In genomic region chr4:40334591-40335507, GRCh38 we compare ENCODE assay signal across 19 cellular contexts. TPM values are rescaled to one million over a fixed set of nuclear protein-coding genes. Genes with fewer than 3 reads are reported as not detected.
DNase-seq lines count a peak whose midpoint lies in the region; ATAC-seq and TF ChIP-seq lines count a peak whose summit lies in the region.
"Had no signal": no experiment of that assay in that cellular context is flagged by ENCODE, and none has a peak within 500 bp of the region (broad histone marks: within the 10 kb centered on the region; RNA-seq: fewer than 3 reads in every experiment).

CHRNA9 (plus strand) TSS chr4:40335333; CDS start chr4:40335468, 135 bp downstream.

- H3K4me1 Mint-ChIP-seq in Caco-2 (ENCODE audit: low read depth, unreplicated experiment) (peaks cover 4% of the 10 kb centered on the region), endothelial cell (ENCODE audit: unreplicated experiment) (peaks cover 3% of the 10 kb centered on the region)
- H3K4me1 Mint-ChIP-seq: activated B cell treated with CpG ODN at 0.5 μM for 24 hours, B cell, naive B cell had no signal

- ATAC-seq in GM21390 (IDR thresholded peaks at IDR 0.05; ENCODE audit: unreplicated experiment) = no peak
- no peak for ATAC-seq in HG03108 (IDR thresholded peaks at IDR 0.05; ENCODE audit: unreplicated experiment)
- ATAC-seq: effector memory CD8-positive, alpha-beta T cell; gastroesophageal sphincter had no signal

- H3K36me3 ChIP-seq in Caco-2 (ENCODE audit: control insufficient read depth, insufficient read depth, low read length) (no peaks in the 10 kb centered on the region), HUES6 (ENCODE audit: control insufficient read depth, insufficient read depth, low read length) (no peaks in the 10 kb centered on the region), SK-N-MC (ENCODE audit: insufficient read depth, low read length) (no peaks in the 10 kb centered on the region)
- H3K36me3 ChIP-seq: brain microvascular endothelial cell, gastroesophageal sphincter, tibial artery had no signal

- H3K4me3 ChIP-seq in Caco-2 (ENCODE audit: low read depth, low read length) (no peak within 1 kb of the TSS), HUES6 (ENCODE audit: low read depth, low read length) (no peak within 1 kb of the TSS), SK-N-MC (no peak within 1 kb of the TSS)
- H3K4me3 ChIP-seq: gastroesophageal sphincter, tibial artery had no signal

- H3K36me3 Mint-ChIP-seq in Caco-2 (ENCODE audit: insufficient read depth, unreplicated experiment) = no peaks in the 10 kb centered on the region
- no peaks in the 10 kb centered on the region for H3K36me3 Mint-ChIP-seq in endothelial cell (ENCODE audit: low read depth, unreplicated experiment)
- H3K36me3 Mint-ChIP-seq: naive B cell had no signal

- H3K9ac ChIP-seq in HUES6 (ENCODE audit: low read length) = no peak within 1 kb of the TSS
- no peak within 1 kb of the TSS for H3K9ac ChIP-seq in SK-N-MC (ENCODE audit: insufficient read length)

- no peaks in the 10 kb centered on the region for H3K27me3 Mint-ChIP-seq in Caco-2 (ENCODE audit: insufficient read depth, unreplicated experiment)
- H3K27me3 Mint-ChIP-seq in endothelial cell (ENCODE audit: unreplicated experiment) = peaks cover 2% of the 10 kb centered on the region

- H3K27ac ChIP-seq in HUES6 (ENCODE audit: low read depth, low read length) = 0 out of 2 replicates have a peak within 1 kb of the TSS, but pooled peaks have one; percentile 5
- peak within 1 kb of the TSS; percentile 58 for H3K27ac ChIP-seq in SK-N-MC
- H3K27ac ChIP-seq: brain microvascular endothelial cell, gastroesophageal sphincter, tibial artery had no signal

- CTCF ChIA-PET in Caco-2 (lab: Charles Lee) = interaction anchor here (1.0 kb wide), 1 partner anchor 9 kb away, joined by 3 read pairs; no protein-coding TSS in a partner anchor

- intact Hi-C loops in Caco-2 (cut with micrococcal nuclease; ENCODE audit: unreplicated experiment) = no loop called here

- DNase-seq in Caco-2 = no peak
- DNase-seq in SK-N-MC (ENCODE audit: low read depth, low spot score) = no peak
- DNase-seq in left kidney (ENCODE audit: low read depth, low spot score) = peak; percentile 85
- no peak for DNase-seq in OCI-M2 (lab: John Stamatoyannopoulos, UW; ENCODE audit: unreplicated experiment)
- no peak for DNase-seq in endothelial cell (ENCODE audit: low spot score)
- DNase-seq: activated B cell treated with CpG ODN at 0.5 μM for 24 hours; activated gamma-delta T cell treated with Interleukin-2 at 50 U/mL for 16 hours; DMS79; effector memory CD8-positive, alpha-beta T cell; naive B cell; stimulated activated CD4-positive, alpha-beta T cell treated with anti-CD3 and anti-CD28 coated beads, Interleukin-2, amount 100 ng/mL, for 24 hours; tibial artery had no signal

- H3K9me3 Mint-ChIP-seq in Caco-2 (ENCODE audit: unreplicated experiment) (no peaks in the 10 kb centered on the region), endothelial cell (ENCODE audit: unreplicated experiment) (no peaks in the 10 kb centered on the region)
- H3K9me3 Mint-ChIP-seq: activated B cell treated with CpG ODN at 0.5 μM for 24 hours; effector memory CD8-positive, alpha-beta T cell had no signal

- no peaks in the 10 kb centered on the region for H3K9me3 ChIP-seq in Caco-2
- no peaks in the 10 kb centered on the region for H3K9me3 ChIP-seq in HUES6 (ENCODE audit: control insufficient read depth, insufficient read depth, low read depth, low read length)
- no peaks in the 10 kb centered on the region for H3K9me3 ChIP-seq in SK-N-MC (ENCODE audit: low read depth, low read length)
- H3K9me3 ChIP-seq: gastroesophageal sphincter, tibial artery had no signal

- H3K4me1 ChIP-seq in Caco-2 (no peaks in the 10 kb centered on the region), HUES6 (ENCODE audit: control insufficient read depth, insufficient read depth, low read length) (peaks cover 25% of the 10 kb centered on the region)
- H3K4me1 ChIP-seq: gastroesophageal sphincter, tibial artery had no signal

- POLR2A ChIA-PET in Caco-2 (lab: Charles Lee) = no interaction called here

- H3K27me3 ChIP-seq in Caco-2 (replicated peaks; ENCODE audit: control insufficient read depth, insufficient read depth, low read length) = no peaks in the 10 kb centered on the region
- H3K27me3 ChIP-seq in HUES6 (ENCODE audit: control insufficient read depth, insufficient read depth, low read length) = no peaks in the 10 kb centered on the region
- H3K27me3 ChIP-seq: brain microvascular endothelial cell, gastroesophageal sphincter had no signal

- TF ChIP-seq CTCF in Caco-2 (IDR thresholded peaks at IDR 0.05; ENCODE audit: insufficient read depth in 1 of 2, low read depth in 1 of 2, low read length in 1 of 2, severe bottlenecking in 1 of 2, unreplicated experiment in 1 of 2) = no peak
- TF ChIP-seq CTCF in endothelial cell (IDR thresholded peaks at IDR 0.05; ENCODE audit: unreplicated experiment) = no peak

- BruUV-seq in Caco-2 (replicated peaks; lab: Mats Ljungman, UMichigan) = no TSS peak

- no peak within 1 kb of the TSS for H3K4me3 Mint-ChIP-seq in Caco-2 (ENCODE audit: unreplicated experiment)
- H3K4me3 Mint-ChIP-seq in endothelial cell (ENCODE audit: unreplicated experiment) = no peak within 1 kb of the TSS
- H3K4me3 Mint-ChIP-seq: activated B cell treated with CpG ODN at 0.5 μM for 24 hours; B cell; effector memory CD8-positive, alpha-beta T cell; naive B cell had no signal

- H3K27ac Mint-ChIP-seq in Caco-2 (ENCODE audit: unreplicated experiment) = peak within 1 kb of the TSS; percentile 31
- H3K27ac Mint-ChIP-seq in endothelial cell (ENCODE audit: unreplicated experiment) = no peak within 1 kb of the TSS
- H3K27ac Mint-ChIP-seq: activated B cell treated with CpG ODN at 0.5 μM for 24 hours; B cell; effector memory CD8-positive, alpha-beta T cell; naive B cell had no signal

RNA-seq across cellular contexts. Expression of gene CHRNA9, which starts in this region (rescaled TPM):
- total RNA-seq in Caco-2 (2022) (not detected in 2 replicates), endothelial cell (ENCODE audit: unreplicated experiment) (not detected)
- total RNA-seq: B cell, gastroesophageal sphincter, kidney epithelial cell had no signal
